Comparison of ENCODE assay signal across 9 cellular contexts in genomic region chr2:24075259-24075658, GRCh38. TPM values are rescaled to one million over a fixed set of nuclear protein-coding genes. Genes with fewer than 3 reads are reported as not detected.
A peak's percentile ranks its signal among the peaks of the same experiment; 100 is the strongest.
DNase-seq lines count a peak whose midpoint lies in the region; ATAC-seq and TF ChIP-seq lines count a peak whose summit lies in the region.
"Had no signal": no experiment of that assay in that cellular context is flagged by ENCODE, and none has a peak within 500 bp of the region (broad histone marks: within the 10 kb centered on the region; RNA-seq: fewer than 3 reads in every experiment).

No MANE protein-coding gene starts in this region.

- peak overlapping the region; percentile 42 for H3K9ac ChIP-seq in parathyroid adenoma

- no peak overlapping the region for H3K27ac ChIP-seq in DOHH2 (ENCODE audit: low read depth, low read length)
- H3K27ac ChIP-seq in SJCRH30: peak overlapping the region; percentile 56; the same call in 1 of the 2 replicates
- peak overlapping the region; percentile 88 to 96 (median 92) for H3K27ac ChIP-seq in esophagus muscularis mucosa (replicated peaks in 1 of 4)
- H3K27ac ChIP-seq in parathyroid adenoma: peak overlapping the region; percentile 78

- H3K4me2 ChIP-seq in DOHH2 (ENCODE audit: low read length): peak overlapping the region; percentile 73
- H3K4me2 ChIP-seq in parathyroid adenoma (ENCODE audit: low read length): peak overlapping the region; percentile 71

- TF ChIP-seq POLR2A in esophagus muscularis mucosa (IDR thresholded peaks at IDR 0.05; ENCODE audit: low read depth): no peak

- H3K4me3 ChIP-seq in DOHH2 (ENCODE audit: low read length): peak overlapping the region; percentile 93
- peak overlapping the region; percentile 71 for H3K4me3 ChIP-seq in SJCRH30
- H3K4me3 ChIP-seq in esophagus muscularis mucosa: peak overlapping the region; percentile 70 to 91 (median 74)
- H3K4me3 ChIP-seq in parathyroid adenoma (ENCODE audit: low read depth, low read length): peak overlapping the region; percentile 79

- H3K79me2 ChIP-seq in DOHH2 (ENCODE audit: control insufficient read depth, low read length) (peaks cover 52% of the 10 kb centered on the region), parathyroid adenoma (peaks cover 8% of the 10 kb centered on the region)

- no peaks in the 10 kb centered on the region for H3K9me2 ChIP-seq in DOHH2 (replicated peaks; ENCODE audit: control insufficient read depth, low read length)

- no peak for TF ChIP-seq EP300 in esophagus muscularis mucosa (IDR thresholded peaks at IDR 0.05)

- H3K27me3 ChIP-seq in DOHH2 (ENCODE audit: control insufficient read depth, low read length) (no peaks in the 10 kb centered on the region), SJCRH30 (no peaks in the 10 kb centered on the region), esophagus muscularis mucosa (no peaks in the 10 kb centered on the region), parathyroid adenoma (ENCODE audit: control insufficient read depth, insufficient read depth, low read length) (no peaks in the 10 kb centered on the region)

- H3K9me3 ChIP-seq in DOHH2 (ENCODE audit: control insufficient read depth, insufficient read depth, low read length) (no peaks in the 10 kb centered on the region), SJCRH30 (replicated peaks) (no peaks in the 10 kb centered on the region), esophagus muscularis mucosa (no peaks in the 10 kb centered on the region), parathyroid adenoma (ENCODE audit: control insufficient read depth, low read length) (no peaks in the 10 kb centered on the region)

- H3F3A ChIP-seq in DOHH2 (ENCODE audit: control insufficient read depth, insufficient read depth): 0 out of 2 replicates have a peak, but pooled peaks cover 7% of the 10 kb centered on the region

- H4K20me1 ChIP-seq in DOHH2 (ENCODE audit: control insufficient read depth, insufficient read depth, low read depth, low read length): no peaks in the 10 kb centered on the region

- ATAC-seq in HG03439 (IDR thresholded peaks at IDR 0.05; ENCODE audit: unreplicated experiment): no peak
- ATAC-seq in GM21390 (IDR thresholded peaks at IDR 0.05; ENCODE audit: unreplicated experiment): no peak
- no peak for ATAC-seq in HG03378 (IDR thresholded peaks at IDR 0.05; ENCODE audit: unreplicated experiment)

- peaks cover 40% of the 10 kb centered on the region for H3K36me3 ChIP-seq in DOHH2 (ENCODE audit: control insufficient read depth, low read length)
- H3K36me3 ChIP-seq in SJCRH30: peaks cover 47% of the 10 kb centered on the region
- peaks cover 5 to 56% (median 35%) of the 10 kb centered on the region in 4 donors for H3K36me3 ChIP-seq in esophagus muscularis mucosa
- no peaks in the 10 kb centered on the region for H3K36me3 ChIP-seq in parathyroid adenoma (ENCODE audit: control insufficient read depth, insufficient read depth, low read length)

- 56% methylated on average over 5 of the region's 5 CpGs for WGBS in esophagus muscularis mucosa

- DNase-seq in SJCRH30 (no peak), esophagus muscularis mucosa (ENCODE audit: extremely low spot score) (no peak), SW 1271 (lab: John Stamatoyannopoulos, UW) (no peak)
- DNase-seq: NCI-H345 had no signal

- H2AFZ ChIP-seq in parathyroid adenoma: peak overlapping the region; percentile 71

- H3K4me1 ChIP-seq in DOHH2 (ENCODE audit: control insufficient read depth, low read length): peaks cover 20% of the 10 kb centered on the region
- H3K4me1 ChIP-seq in SJCRH30: peaks cover 11% of the 10 kb centered on the region
- peaks cover 19 to 39% (median 25%) of the 10 kb centered on the region in 4 donors for H3K4me1 ChIP-seq in esophagus muscularis mucosa
- H3K4me1 ChIP-seq in parathyroid adenoma: peaks cover 11% of the 10 kb centered on the region

- intact Hi-C loops in esophagus muscularis mucosa (cut with DNase I): loop anchor here (5.0 kb wide), 1 partner anchor 148 kb away; the partner anchor contains the start of gene ATAD2B

- TF ChIP-seq CTCF in DOHH2 (IDR thresholded peaks at IDR 0.05; ENCODE audit: low read depth, low read length, poor library complexity, severe bottlenecking) (no peak), esophagus muscularis mucosa (IDR thresholded peaks at IDR 0.05) (no peak), parathyroid adenoma (IDR thresholded peaks at IDR 0.05) (no peak)

RNA-seq across cellular contexts. Expression of gene SF3B6, which starts 0.9 kb away (rescaled TPM):
- total RNA-seq in SJCRH30 (2014; rRNA removed; shearing (Covaris generic)): 357 and 360 TPM in 2 replicates
- 100 to 1,000 TPM in 3 of 4 donors, 10 to 100 TPM in 1; 86.9 to 121 (median 113) TPM for total RNA-seq in esophagus muscularis mucosa

RNA-seq across cellular contexts. Expression of gene TP53I3, which starts 9.4 kb away (rescaled TPM):
- 38.6 and 42.1 TPM in 2 replicates for total RNA-seq in SJCRH30 (2014; rRNA removed; shearing (Covaris generic))
- total RNA-seq in esophagus muscularis mucosa: 10 to 100 TPM in 2 of 4 donors, 1 to 10 TPM in 2; 5.3 to 11.3 (median 9.6) TPM

RNA-seq across cellular contexts. Expression of gene FKBP1B, which starts 25.7 kb away (rescaled TPM):
- 41.8 and 47.2 TPM in 2 replicates for total RNA-seq in SJCRH30 (2014; rRNA removed; shearing (Covaris generic))
- total RNA-seq in esophagus muscularis mucosa: 10 to 100 TPM in 1 of 4 donors, 1 to 10 TPM in 3; 5.0 to 11.2 (median 6.2) TPM

RNA-seq across cellular contexts. Expression of gene WDCP, which starts 28.1 kb away (rescaled TPM):
- 45.5 and 46.2 TPM in 2 replicates for total RNA-seq in SJCRH30 (2014; rRNA removed; shearing (Covaris generic))
- 1 to 10 TPM; 4.5 to 9.1 (median 6.2) TPM for total RNA-seq in esophagus muscularis mucosa

RNA-seq across cellular contexts. Expression of gene PFN4, which starts 47.9 kb away (rescaled TPM):
- 0.53 and 0.81 TPM in 2 replicates for total RNA-seq in SJCRH30 (2014; rRNA removed; shearing (Covaris generic))
- total RNA-seq in esophagus muscularis mucosa: under 1 TPM in 1 of 4 donors, not detected in 3; 0.83 TPM
